Comparison of ENCODE assay signal across 8 cellular contexts in genomic region chr7:84263106-84263505, GRCh38.
"Had no signal": no experiment of that assay in that cellular context is flagged by ENCODE, and none has a peak within 500 bp of the region (broad histone marks: within the 10 kb centered on the region; RNA-seq: fewer than 3 reads in every experiment).

No MANE protein-coding gene starts in this region.

- FAIRE-seq: HepG2, HTR-8/SVneo, K562 had no signal

- H3K4me1 Mint-ChIP-seq: IgD-negative memory B cell had no signal

- H3K36me3 Mint-ChIP-seq: IgD-negative memory B cell had no signal

- H3K27ac Mint-ChIP-seq: IgD-negative memory B cell had no signal

- H3K4me3 Mint-ChIP-seq: IgD-negative memory B cell had no signal

- H3K27ac ChIP-seq: HL-60 had no signal

- H3K4me3 ChIP-seq: K562 had no signal

- DNase-seq: IMR-90, KBM-7, KG1 had no signal

- H3K27me3 Mint-ChIP-seq: IgD-negative memory B cell had no signal
